ENCODE assay signal across 11 cellular contexts in the genomic region with DNA sequence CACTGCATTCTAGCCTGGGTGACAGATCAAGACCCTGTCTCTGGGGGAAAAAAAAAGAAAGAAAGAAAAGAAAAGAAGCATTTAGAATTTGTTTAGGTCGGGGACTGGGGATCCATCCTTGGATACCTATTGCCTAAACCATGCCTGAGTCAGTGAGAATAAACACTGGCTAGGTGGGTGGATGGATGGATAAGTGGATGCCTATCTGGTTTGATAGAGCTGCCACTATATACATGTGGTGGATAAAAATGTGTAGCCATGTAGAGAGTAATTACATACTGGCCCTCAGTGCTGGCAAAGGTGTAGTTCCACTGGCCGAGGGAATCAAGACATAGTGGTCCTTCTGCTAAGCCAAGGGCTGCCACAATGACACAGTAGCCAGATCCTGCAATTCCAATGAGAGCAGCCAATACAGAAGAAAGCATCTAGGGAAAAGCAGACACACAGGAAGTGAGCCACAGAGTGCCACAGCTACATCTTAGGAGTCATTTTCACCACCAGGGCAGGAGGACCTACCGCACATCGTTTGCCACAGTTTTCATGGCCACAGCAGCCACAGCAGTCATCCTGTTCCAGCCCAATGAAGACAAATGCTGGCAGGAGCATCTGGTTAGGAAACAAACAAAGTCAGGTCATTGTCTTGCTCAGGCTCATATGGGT. TPM values are rescaled to one million over a fixed set of nuclear protein-coding genes. Genes with fewer than 3 reads are reported as not detected.
A peak's percentile ranks its signal among the peaks of the same experiment; 100 is the strongest.
DNase-seq lines count a peak whose midpoint lies in the region; ATAC-seq and TF ChIP-seq lines count a peak whose summit lies in the region.
"Had no signal": no experiment of that assay in that cellular context is flagged by ENCODE, and none has a peak within 500 bp of the region (broad histone marks: within the 10 kb centered on the region; RNA-seq: fewer than 3 reads in every experiment).

No MANE protein-coding gene starts in this region.

- H3K4me1 ChIP-seq in Panc1 (ENCODE audit: control insufficient read depth, insufficient read depth, low read length) = peaks cover 61% of the 10 kb centered on the region
- H3K4me1 ChIP-seq in mucosa of rectum (ENCODE audit: control insufficient read depth in 2 of 2, insufficient read depth in 2 of 2, low read length in 2 of 2) = peaks cover 20 to 38% of the 10 kb centered on the region in 2 donors
- no peaks in the 10 kb centered on the region for H3K4me1 ChIP-seq in CD4-positive, alpha-beta memory T cell (ENCODE audit: insufficient read depth, low read length)

- intact Hi-C loops in Panc1 (cut with micrococcal nuclease; ENCODE audit: unreplicated experiment) = no loop called here
- intact Hi-C loops in CD4-positive, alpha-beta memory T cell (cut with micrococcal nuclease) = no loop called here

- H3K36me3 ChIP-seq in Panc1 (ENCODE audit: control insufficient read depth, insufficient read depth, low read length) = peaks cover 52% of the 10 kb centered on the region
- no peaks in the 10 kb centered on the region for H3K36me3 ChIP-seq in mucosa of rectum (ENCODE audit: control insufficient read depth in 2 of 2, insufficient read depth in 2 of 2, low read length in 2 of 2)
- no peaks in the 10 kb centered on the region for H3K36me3 ChIP-seq in CD4-positive, alpha-beta memory T cell (ENCODE audit: insufficient read depth, low read length)

- TF ChIP-seq CTCF in Panc1 (IDR thresholded peaks at IDR 0.05) (no peak), type B pancreatic cell (conservative IDR thresholded peaks at IDR 0.05) (no peak)

- H3K4me3 ChIP-seq in Panc1 (ENCODE audit: low read depth in 2 of 2, low read length in 2 of 2) (peak overlapping the region; percentile 88 to 97), mucosa of rectum (ENCODE audit: low read length in 2 of 2) (peak overlapping the region; percentile 2 to 78)
- no peak overlapping the region for H3K4me3 ChIP-seq in CD4-positive, alpha-beta memory T cell (ENCODE audit: low read length in 2 of 2)

- DNase-seq in Panc1 (ENCODE audit: low read depth, low spot score) (no peak), dermis blood vessel endothelial cell (peak; percentile 71), type B pancreatic cell (ENCODE audit: extremely low spot score, unreplicated experiment) (no peak)
- no peak for DNase-seq in CD4-positive, alpha-beta memory T cell
- no peak for DNase-seq in stimulated activated naive CD8-positive, alpha-beta T cell treated with anti-CD3 and anti-CD28 coated beads, Interleukin-15, amount 100 ng/mL, for 72 hours
- DNase-seq: NCI-H1694, occipital lobe had no signal

- CTCF ChIA-PET in Panc1 (lab: Charles Lee) = no interaction called here
- CTCF ChIA-PET in CD4-positive, alpha-beta memory T cell (lab: Charles Lee; ENCODE audit: partially characterized antibody) = interaction anchor here (1.1 kb wide), 1 partner anchor 44 kb away, joined by 3 read pairs; no protein-coding TSS in a partner anchor

- H3K27ac Mint-ChIP-seq in type B pancreatic cell = no peak overlapping the region
- no peak overlapping the region for H3K27ac Mint-ChIP-seq in CD4-positive, alpha-beta memory T cell
- H3K27ac Mint-ChIP-seq in stimulated activated naive CD8-positive, alpha-beta T cell treated with anti-CD3 and anti-CD28 coated beads, Interleukin-15, amount 100 ng/mL, for 72 hours = no peak overlapping the region
- H3K27ac Mint-ChIP-seq: activated T-helper 2 cell treated with anti-CD3 and anti-CD28 coated beads, Interferon-gamma antibody, Interleukin-2, Interleukin-4, amounts not matched to agents 10 μg/mL and 5 μg/mL and 100 μg/mL, durations not matched to agents 14 hours and 24 hours and 36 hours; dendritic cell treated with granulocyte-macrophage colony-stimulating factor and Interleukin-4, amounts not matched to agents 40 ng/mL and 50 ng/mL, for 4 days had no signal

- in situ Hi-C loops in Panc1 (cut with HindIII; ENCODE audit: low pct_unique_long_range_greater_than_20kb, low sequenced_read_pairs) = no loop called here

- H3K27ac ChIP-seq in Panc1 (ENCODE audit: low read length) (peak overlapping the region; percentile 100), mucosa of rectum (ENCODE audit: low read depth in 2 of 2, low read length in 2 of 2) (peak overlapping the region; percentile 0 to 28)
- H3K27ac ChIP-seq in CD4-positive, alpha-beta memory T cell (ENCODE audit: low read depth, low read length) = no peak overlapping the region

- H3K4me3 Mint-ChIP-seq in type B pancreatic cell = peak overlapping the region; percentile 48
- no peak overlapping the region for H3K4me3 Mint-ChIP-seq in CD4-positive, alpha-beta memory T cell
- H3K4me3 Mint-ChIP-seq in stimulated activated naive CD8-positive, alpha-beta T cell treated with anti-CD3 and anti-CD28 coated beads, Interleukin-15, amount 100 ng/mL, for 72 hours = no peak overlapping the region
- H3K4me3 Mint-ChIP-seq: dendritic cell treated with granulocyte-macrophage colony-stimulating factor and Interleukin-4, amounts not matched to agents 40 ng/mL and 50 ng/mL, for 4 days had no signal

- peaks cover 3% of the 10 kb centered on the region for H3K36me3 Mint-ChIP-seq in type B pancreatic cell
- H3K36me3 Mint-ChIP-seq in CD4-positive, alpha-beta memory T cell = no peaks in the 10 kb centered on the region

- no peaks in the 10 kb centered on the region for H3K27me3 ChIP-seq in Panc1 (ENCODE audit: control insufficient read depth, insufficient read depth, low read length)
- no peaks in the 10 kb centered on the region for H3K27me3 ChIP-seq in mucosa of rectum (ENCODE audit: control insufficient read depth in 2 of 2, insufficient read depth in 2 of 2, low read length in 2 of 2)
- H3K27me3 ChIP-seq in CD4-positive, alpha-beta memory T cell (ENCODE audit: insufficient read depth, low read length) = no peaks in the 10 kb centered on the region

- POLR2A ChIA-PET in Panc1 (lab: Charles Lee) = interaction anchor here (0.6 to 1.7 kb wide), 5 partner anchors 12 to 368 kb away, joined by 3 to 6 read pairs (median 4); no protein-coding TSS in a partner anchor
- POLR2A ChIA-PET in CD4-positive, alpha-beta memory T cell (lab: Charles Lee; ENCODE audit: partially characterized antibody) = no interaction called here

- no peak overlapping the region for H3K9ac ChIP-seq in mucosa of rectum (ENCODE audit: low read depth in 1 of 2, low read length in 2 of 2)

- no peaks in the 10 kb centered on the region for H3K27me3 Mint-ChIP-seq in type B pancreatic cell
- H3K27me3 Mint-ChIP-seq in CD4-positive, alpha-beta memory T cell = peaks cover 4 to 13% of the 10 kb centered on the region in 2 donors
- peaks cover 49% of the 10 kb centered on the region for H3K27me3 Mint-ChIP-seq in stimulated activated naive CD8-positive, alpha-beta T cell treated with anti-CD3 and anti-CD28 coated beads, Interleukin-15, amount 100 ng/mL, for 72 hours

- H3K9me3 Mint-ChIP-seq in type B pancreatic cell = no peaks in the 10 kb centered on the region
- H3K9me3 Mint-ChIP-seq in CD4-positive, alpha-beta memory T cell = peaks cover 0 to 3% (median 0%) of the 10 kb centered on the region in 8 donors
- H3K9me3 Mint-ChIP-seq in stimulated activated naive CD8-positive, alpha-beta T cell treated with anti-CD3 and anti-CD28 coated beads, Interleukin-15, amount 100 ng/mL, for 72 hours = no peaks in the 10 kb centered on the region
- H3K9me3 Mint-ChIP-seq: activated T-helper 2 cell treated with anti-CD3 and anti-CD28 coated beads, Interferon-gamma antibody, Interleukin-2, Interleukin-4, amounts not matched to agents 10 μg/mL and 5 μg/mL and 100 μg/mL, durations not matched to agents 14 hours and 24 hours and 36 hours; dendritic cell treated with granulocyte-macrophage colony-stimulating factor and Interleukin-4, amounts not matched to agents 40 ng/mL and 50 ng/mL, for 4 days had no signal

- peaks cover 41% of the 10 kb centered on the region for H3K4me1 Mint-ChIP-seq in type B pancreatic cell (ENCODE audit: unreplicated experiment)
- H3K4me1 Mint-ChIP-seq in CD4-positive, alpha-beta memory T cell = peaks cover 0 to 4% (median 0%) of the 10 kb centered on the region in 4 donors
- no peaks in the 10 kb centered on the region for H3K4me1 Mint-ChIP-seq in stimulated activated naive CD8-positive, alpha-beta T cell treated with anti-CD3 and anti-CD28 coated beads, Interleukin-15, amount 100 ng/mL, for 72 hours

- H3K9me3 ChIP-seq in Panc1 (ENCODE audit: control insufficient read depth, insufficient read depth, low read depth, low read length) (no peaks in the 10 kb centered on the region), mucosa of rectum (ENCODE audit: control insufficient read depth in 2 of 2, low read length in 2 of 2) (no peaks in the 10 kb centered on the region)
- no peaks in the 10 kb centered on the region for H3K9me3 ChIP-seq in CD4-positive, alpha-beta memory T cell (ENCODE audit: control insufficient read depth in 1 of 2, low read length in 2 of 2)

- no TSS peak for BruUV-seq in Panc1 (replicated peaks; lab: Mats Ljungman, UMichigan)

- ATAC-seq in Panc1 (peak; percentile 2), GM21423 (IDR thresholded peaks at IDR 0.05; ENCODE audit: unreplicated experiment) (no peak)
- ATAC-seq in stimulated activated naive CD8-positive, alpha-beta T cell treated with anti-CD3 and anti-CD28 coated beads, Interleukin-15, amount 100 ng/mL, for 72 hours = no peak

RNA-seq across cellular contexts. Expression of gene TM4SF1, which starts 2.2 kb away (rescaled TPM):
- total RNA-seq in Panc1 (2021; ENCODE audit: unreplicated experiment) (1,063 TPM), dermis blood vessel endothelial cell (921 and 1,047 TPM in 2 replicates), type B pancreatic cell (ENCODE audit: low replicate concordance) (39.4 and 82.3 TPM in 2 replicates)
- polyA plus RNA-seq in Panc1 (2012; ENCODE audit: insufficient read length) = 1,714 TPM
- not detected for total RNA-seq in CD4-positive, alpha-beta memory T cell
- not detected for polyA plus RNA-seq in CD4-positive, alpha-beta memory T cell
- total RNA-seq: activated T-helper 2 cell treated with anti-CD3 and anti-CD28 coated beads, Interferon-gamma antibody, Interleukin-2, Interleukin-4, amounts not matched to agents 10 μg/mL and 5 μg/mL and 100 μg/mL, durations not matched to agents 14 hours and 24 hours and 36 hours had no signal

RNA-seq across cellular contexts. Expression of gene TM4SF18, which starts 41.9 kb away (rescaled TPM):
- total RNA-seq in Panc1 (2021; ENCODE audit: unreplicated experiment) (54.5 TPM), dermis blood vessel endothelial cell (363 and 529 TPM in 2 replicates), type B pancreatic cell (ENCODE audit: low replicate concordance) (0.33 TPM in 1 of 2 replicates, not detected in the other)
- polyA plus RNA-seq in Panc1 (2012; ENCODE audit: insufficient read length) = 34.5 TPM
- total RNA-seq in CD4-positive, alpha-beta memory T cell = not detected
- not detected for polyA plus RNA-seq in CD4-positive, alpha-beta memory T cell
- total RNA-seq: activated T-helper 2 cell treated with anti-CD3 and anti-CD28 coated beads, Interferon-gamma antibody, Interleukin-2, Interleukin-4, amounts not matched to agents 10 μg/mL and 5 μg/mL and 100 μg/mL, durations not matched to agents 14 hours and 24 hours and 36 hours had no signal

Comparison
In these comparisons a context has a peak if more than half of its experiments do, and no peak if none do; other contexts are left out.
1. H3K4me3 ChIP-seq: peak in Panc1 (2 of 2) and mucosa of rectum (2 of 2); none in CD4-positive, alpha-beta memory T cell (0 of 2).
2. RNA of gene TM4SF1, which starts 2.2 kb away (total RNA-seq): 1,063 TPM in Panc1 (single experiment), 921 to 1,047 TPM in dermis blood vessel endothelial cell and 39.4 to 82.3 TPM in type B pancreatic cell; not detected in CD4-positive, alpha-beta memory T cell; every median in the first group is over 10 times any median in the second.
3. RNA of gene TM4SF18, which starts 41.9 kb away (total RNA-seq): 363 to 529 TPM in dermis blood vessel endothelial cell and 54.5 TPM in Panc1 (single experiment); 0.33 TPM in type B pancreatic cell and not detected in CD4-positive, alpha-beta memory T cell; every median in the first group is over 10 times any median in the second.